ENCODE assay signal across 7 cellular contexts in the genomic region with DNA sequence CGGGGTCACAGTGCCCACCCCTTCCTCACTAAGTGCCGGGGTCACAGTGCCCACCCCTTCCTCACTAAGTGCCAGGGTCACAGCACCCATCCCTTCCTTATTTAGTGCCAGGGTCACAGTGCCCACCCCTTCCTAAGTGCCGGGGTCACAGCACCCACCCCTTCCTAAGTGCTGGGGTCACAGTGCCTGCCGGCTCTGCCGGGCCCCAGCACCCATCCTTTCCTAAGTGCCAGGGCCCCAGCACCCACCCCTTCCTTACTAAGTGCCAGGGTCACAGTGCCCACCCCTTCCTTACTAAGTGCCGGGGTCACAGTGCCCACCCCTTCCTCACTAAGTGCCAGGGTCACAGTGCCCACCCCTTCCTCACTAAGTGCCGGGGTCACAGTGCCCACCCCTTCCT. TPM values are rescaled to one million over a fixed set of nuclear protein-coding genes. Genes with fewer than 3 reads are reported as not detected.
DNase-seq lines count a peak whose midpoint lies in the region; ATAC-seq and TF ChIP-seq lines count a peak whose summit lies in the region.
"Not testable (repeated sequence)": the region's sequence is repeated elsewhere in the genome, so short reads cannot be mapped to it uniquely, and the experiment has no call there.

No MANE protein-coding gene starts in this region.

- not testable (repeated sequence) for H3K36me3 Mint-ChIP-seq in mesothelial cell of epicardium

- peak; percentile 23 for DNase-seq in activated CD4-positive, CD25-positive, alpha-beta regulatory T cell treated with anti-CD3 and anti-CD28 coated beads, Interleukin-2, amount 50 U/mL, for 72 hours
- DNase-seq in activated naive CD4-positive, alpha-beta T cell treated with anti-CD3 and anti-CD28 coated beads, Interleukin-2, amount 50 U/mL, for 16 hours, result peak; percentile 8
- peak; percentile 60 for DNase-seq in cardiac septum (ENCODE audit: low spot score)
- DNase-seq in right lobe of liver, result peak in 2 of 3 donors; percentile 7 to 40
- DNase-seq in mesothelial cell of epicardium (ENCODE audit: low spot score in 2 of 2, unreplicated experiment in 2 of 2), result peak; percentile 11 to 19
- peak; percentile 49 for DNase-seq in sciatic nerve (ENCODE audit: low spot score)
- DNase-seq in aorta, result peak; percentile 29 to 66

- not testable (repeated sequence) for H3K4me1 Mint-ChIP-seq in mesothelial cell of epicardium

- H3K27me3 Mint-ChIP-seq in mesothelial cell of epicardium (ENCODE audit: low read depth), result not testable (repeated sequence)

- intact Hi-C loops in cardiac septum (cut with DNase I), result not testable (repeated sequence)
- intact Hi-C loops in right lobe of liver (cut with DNase I), result loop anchor here in 1 of 2 donors (5.0 kb wide), 1 partner anchor 94 kb away; no protein-coding TSS in a partner anchor
- intact Hi-C loops in sciatic nerve (cut with DNase I), result loop anchor here (5.0 kb wide), 1 partner anchor 84 kb away; no protein-coding TSS in a partner anchor
- intact Hi-C loops in aorta (cut with DNase I), result loop anchor here in 1 of 2 donors (2.0 kb wide), 1 partner anchor 94 kb away; no protein-coding TSS in a partner anchor

- not testable (repeated sequence) for H3K9me3 Mint-ChIP-seq in mesothelial cell of epicardium

- H3K27ac ChIP-seq in right lobe of liver; aorta (ENCODE audit: low read depth in 1 of 2, low read length in 2 of 2): not testable (repeated sequence)

- H3K4me3 Mint-ChIP-seq in mesothelial cell of epicardium, result not testable (repeated sequence)

- not testable (repeated sequence) for H3K4me1 ChIP-seq in right lobe of liver; aorta (ENCODE audit: control insufficient read depth in 1 of 2, insufficient read depth in 2 of 2, low read length in 2 of 2)

- TF ChIP-seq CTCF in right lobe of liver (IDR thresholded peaks at IDR 0.05); mesothelial cell of epicardium (IDR thresholded peaks at IDR 0.05; ENCODE audit: unreplicated experiment): not testable (repeated sequence)

- H3K27me3 ChIP-seq in right lobe of liver; aorta (ENCODE audit: control insufficient read depth in 1 of 2, insufficient read depth in 2 of 2, low read length in 1 of 2): not testable (repeated sequence)

- TF ChIP-seq POLR2A in right lobe of liver (IDR thresholded peaks at IDR 0.05), result not testable (repeated sequence)

- H3K4me3 ChIP-seq in right lobe of liver; aorta (ENCODE audit: low read length in 2 of 2): not testable (repeated sequence)

- WGBS in right lobe of liver (ENCODE audit: insufficient coverage, low coverage, low lambda C conversion rate, missing lambda C conversion rate), result 90% methylated on average over 6 of the region's 7 CpGs
- WGBS in aorta, 2 donors, result 93 to 96% methylated on average over 4 to 7 of the region's 7 CpGs

- H3K9me3 ChIP-seq in right lobe of liver; aorta (ENCODE audit: control insufficient read depth, low read length): not testable (repeated sequence)

- ATAC-seq in right lobe of liver; sciatic nerve; aorta (ENCODE audit: low FRiP score): not testable (repeated sequence)

- not testable (repeated sequence) for H3K27ac Mint-ChIP-seq in mesothelial cell of epicardium

- H3K36me3 ChIP-seq in right lobe of liver; aorta (ENCODE audit: control insufficient read depth in 1 of 2, insufficient read depth in 2 of 2, low read length in 1 of 2): not testable (repeated sequence)

RNA-seq across cellular contexts. Expression of a gene that starts 9.8 kb away (rescaled TPM):
- total RNA-seq in cardiac septum (10.6 TPM), right lobe of liver (10 to 100 TPM in 2 of 6 experiments, 1 to 10 TPM in 3, under 1 TPM in 1; 0.50 to 14.4 (median 5.8) TPM), mesothelial cell of epicardium (9.7 to 13.3 TPM (median 11.4 TPM) in 3 replicates), sciatic nerve (4.9 TPM), aorta (10 to 100 TPM in 1 of 2 donors, 1 to 10 TPM in 1; 9.4 to 26.0 TPM)
- polyA plus RNA-seq in aorta, result 1 to 10 TPM; 1.5 to 3.1 TPM

RNA-seq across cellular contexts. Expression of a gene that starts 51.6 kb away (rescaled TPM):
- total RNA-seq in cardiac septum (25.9 TPM), right lobe of liver (10 to 100 TPM; 10.7 to 16.7 (median 13.8) TPM), mesothelial cell of epicardium (58.9 to 60.5 TPM (median 59.3 TPM) in 3 replicates), sciatic nerve (38.5 TPM), aorta (10 to 100 TPM; 38.2 to 39.7 TPM)
- 10 to 100 TPM; 12.5 to 36.4 TPM for polyA plus RNA-seq in aorta

RNA-seq across cellular contexts. Expression of a gene that starts 51.6 kb away (rescaled TPM):
- total RNA-seq in cardiac septum (0.57 TPM), right lobe of liver (1 to 10 TPM in 2 of 6 experiments, under 1 TPM in 4; 0.15 to 3.2 (median 0.70) TPM), mesothelial cell of epicardium (9.8 to 10.5 TPM (median 9.9 TPM) in 3 replicates), sciatic nerve (0.89 TPM), aorta (1 to 10 TPM in 1 of 2 donors, under 1 TPM in 1; 0.84 to 1.3 TPM)
- 1 to 10 TPM in 1 of 2 donors, under 1 TPM in 1; 0.28 to 1.3 TPM for polyA plus RNA-seq in aorta

RNA-seq across cellular contexts. Expression of a gene that starts 56.5 kb away (rescaled TPM):
- total RNA-seq in cardiac septum (5.5 TPM), right lobe of liver (1 to 10 TPM in 5 of 6 experiments, under 1 TPM in 1; 0.56 to 5.1 (median 2.8) TPM), mesothelial cell of epicardium (0.69 to 0.90 TPM (median 0.74 TPM) in 3 replicates), sciatic nerve (1.9 TPM), aorta (10 to 100 TPM in 1 of 2 donors, 1 to 10 TPM in 1; 5.9 to 17.7 TPM)
- 1 to 10 TPM; 2.0 to 4.5 TPM for polyA plus RNA-seq in aorta

Comparison
In these comparisons a context has a peak if more than half of its experiments do, and no peak if none do; other contexts are left out.
1. DNase-seq: peak in every context shown above with its lines; median percentile 60 in cardiac septum; 49 in sciatic nerve; 48 in aorta; 24 in right lobe of liver; 23 in activated CD4-positive, CD25-positive, alpha-beta regulatory T cell treated with anti-CD3 and anti-CD28 coated beads, Interleukin-2, amount 50 U/mL, for 72 hours; 15 in mesothelial cell of epicardium; 8 in activated naive CD4-positive, alpha-beta T cell treated with anti-CD3 and anti-CD28 coated beads, Interleukin-2, amount 50 U/mL, for 16 hours.